Comparison of ENCODE assay signal across 19 cellular contexts in genomic region chr3:130081371-130081881, GRCh38. TPM values are rescaled to one million over a fixed set of nuclear protein-coding genes. Genes with fewer than 3 reads are reported as not detected.
DNase-seq lines count a peak whose midpoint lies in the region; ATAC-seq and TF ChIP-seq lines count a peak whose summit lies in the region.
"Had no signal": no experiment of that assay in that cellular context is flagged by ENCODE, and none has a peak within 500 bp of the region (broad histone marks: within the 10 kb centered on the region; RNA-seq: fewer than 3 reads in every experiment).

ALG1L2 (plus strand) TSS chr3:130081831; CDS start chr3:130082017, 186 bp downstream.

- no peaks in the 10 kb centered on the region for H3K36me3 Mint-ChIP-seq in nephron progenitor cell (ENCODE audit: low read depth)
- H3K36me3 Mint-ChIP-seq in HFFc6 (ENCODE audit: low read depth), result no peaks in the 10 kb centered on the region

- H3K9ac ChIP-seq in BLaER1, result peak within 1 kb of the TSS; percentile 38; the same call in 1 of the 2 replicates

- H3K27me3 Mint-ChIP-seq in nephron progenitor cell (ENCODE audit: low read depth, poor library complexity), result peaks cover 11% of the 10 kb centered on the region
- H3K27me3 Mint-ChIP-seq in HFFc6 (ENCODE audit: insufficient read depth), result peaks cover 60% of the 10 kb centered on the region

- H4K20me1 ChIP-seq in BLaER1, result no peaks in the 10 kb centered on the region

- DNase-seq in SJCRH30 (peak; percentile 55 to 72), foreskin melanocyte (peak; percentile 42), nephron progenitor cell (no peak), foreskin fibroblast (no peak), T-helper 1 cell (no peak), HFFc6 (no peak)
- DNase-seq: COR-L47, DMS153, EL, NCI-H1092, NCI-H1694, NCI-H2107, NCI-H345, PC-3 had no signal

- H3K4me3 Mint-ChIP-seq in nephron progenitor cell (no peak within 1 kb of the TSS), HFFc6 (no peak within 1 kb of the TSS)

- H3K4me1 Mint-ChIP-seq in nephron progenitor cell (peaks cover 14% of the 10 kb centered on the region), HFFc6 (ENCODE audit: low read depth) (no peaks in the 10 kb centered on the region)

- peak within 1 kb of the TSS; percentile 75 for H3K4me2 ChIP-seq in BLaER1

- H3K9me3 Mint-ChIP-seq in nephron progenitor cell (no peaks in the 10 kb centered on the region), HFFc6 (no peaks in the 10 kb centered on the region)

- ATAC-seq in HG03108 (IDR thresholded peaks at IDR 0.05; ENCODE audit: unreplicated experiment), result no peak
- ATAC-seq: PC-3 had no signal

- H3K27me3 ChIP-seq in BLaER1, result no peaks in the 10 kb centered on the region
- H3K27me3 ChIP-seq in SJCRH30, result no peaks in the 10 kb centered on the region

- no peak within 1 kb of the TSS for H3K4me3 ChIP-seq in BLaER1
- H3K4me3 ChIP-seq in SJCRH30, result no peak within 1 kb of the TSS
- H3K4me3 ChIP-seq in foreskin fibroblast (ENCODE audit: low read depth in 1 of 2, low read length in 2 of 2), result no peak within 1 kb of the TSS

- TF ChIP-seq CTCF in nephron progenitor cell (IDR thresholded peaks at IDR 0.05), result no peak
- no peak for TF ChIP-seq CTCF in foreskin fibroblast (IDR thresholded peaks at IDR 0.05; ENCODE audit: low read depth, low read length)
- TF ChIP-seq CTCF in HFFc6 (IDR thresholded peaks at IDR 0.05), result no peak

- H3K27ac Mint-ChIP-seq in nephron progenitor cell (peak within 1 kb of the TSS; percentile 15), HFFc6 (no peak within 1 kb of the TSS)

- H3K9me3 ChIP-seq in BLaER1 (no peaks in the 10 kb centered on the region), SJCRH30 (replicated peaks) (no peaks in the 10 kb centered on the region)

- H3K27ac ChIP-seq in BLaER1 (peak within 1 kb of the TSS; percentile 77), SJCRH30 (no peak within 1 kb of the TSS)
- H3K27ac ChIP-seq: C4-2B had no signal

- H3K4me1 ChIP-seq in BLaER1 (peaks cover 65% of the 10 kb centered on the region), SJCRH30 (peaks cover 3% of the 10 kb centered on the region)

- H3K36me3 ChIP-seq in BLaER1 (no peaks in the 10 kb centered on the region), SJCRH30 (no peaks in the 10 kb centered on the region)

RNA-seq across cellular contexts. Expression of gene ALG1L2, which starts in this region (rescaled TPM):
- 0.46 TPM in 1 of 2 replicates, not detected in the other for total RNA-seq in SJCRH30 (2014; rRNA removed; shearing (Covaris generic))
- under 1 TPM in 4 of 6 experiments, not detected in 2; 0.32 to 0.85 (median 0.46) TPM for total RNA-seq in HFFc6 (2021; fragmentation: NEBNext Ultra II Directional; extraction: Animal tissue kit (Norgen Biotek cat#: 25700))
- total RNA-seq: A172, MCF 10A, PC-3 had no signal

Comparison
In these comparisons a context has a peak if more than half of its experiments do, and no peak if none do; other contexts are left out.
1. Peak in DNase-seq in SJCRH30; RNA of the gene not detected or under 1 TPM.